15 cellular contexts compared by ENCODE assay signal in the genomic region with DNA sequence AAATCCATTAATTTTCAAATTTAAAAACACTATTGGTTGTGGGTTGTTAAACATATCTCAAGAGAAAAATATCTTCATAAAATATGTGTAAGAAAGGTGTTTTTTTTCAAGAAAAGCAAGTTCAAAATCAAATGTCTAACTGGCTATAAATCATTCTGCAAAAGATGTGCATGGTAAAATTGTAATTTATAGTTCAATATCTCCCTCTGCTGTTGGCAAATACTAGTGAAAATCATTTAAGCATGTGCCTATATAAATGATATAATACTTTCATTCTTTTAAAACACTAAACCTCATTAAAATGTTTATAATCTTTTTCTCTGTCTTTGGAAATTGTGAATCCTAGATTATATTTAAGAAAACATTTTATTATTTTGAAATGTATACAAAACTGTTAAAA. TPM values are rescaled to one million over a fixed set of nuclear protein-coding genes. Genes with fewer than 3 reads are reported as not detected.
DNase-seq lines count a peak whose midpoint lies in the region; ATAC-seq and TF ChIP-seq lines count a peak whose summit lies in the region.
"Had no signal": no experiment of that assay in that cellular context is flagged by ENCODE, and none has a peak within 500 bp of the region (broad histone marks: within the 10 kb centered on the region; RNA-seq: fewer than 3 reads in every experiment).

No MANE protein-coding gene starts in this region.

- H3K27me3 ChIP-seq in upper lobe of right lung = no peaks in the 10 kb centered on the region
- no peaks in the 10 kb centered on the region for H3K27me3 ChIP-seq in lower lobe of right lung (ENCODE audit: low read depth)
- H3K27me3 ChIP-seq: Peyer's patch had no signal

- no peaks in the 10 kb centered on the region for H3K27me3 Mint-ChIP-seq in neural crest cell (ENCODE audit: low read depth)

- H3K4me3 Mint-ChIP-seq in neural crest cell = no peak overlapping the region
- H3K4me3 Mint-ChIP-seq: activated CD8-positive, alpha-beta T cell treated with anti-CD3 and anti-CD28 coated beads, Interleukin-2, amount 10 ng/mL, durations not matched to agents 7 days and 5 days had no signal

- H3K9me3 ChIP-seq in upper lobe of right lung (no peaks in the 10 kb centered on the region), lower lobe of right lung (no peaks in the 10 kb centered on the region)
- H3K9me3 ChIP-seq: Peyer's patch had no signal

- no peak for ATAC-seq in upper lobe of right lung
- no peak for ATAC-seq in lower lobe of right lung
- ATAC-seq: activated CD8-positive, alpha-beta T cell treated with anti-CD3 and anti-CD28 coated beads, Interleukin-2, amount 10 ng/mL, durations not matched to agents 7 days and 5 days had no signal

- H3K36me3 ChIP-seq in upper lobe of right lung (no peaks in the 10 kb centered on the region), lower lobe of right lung (no peaks in the 10 kb centered on the region)
- H3K36me3 ChIP-seq: Peyer's patch had no signal

- H3K27ac Mint-ChIP-seq in neural crest cell (ENCODE audit: unreplicated experiment) = no peak overlapping the region
- H3K27ac Mint-ChIP-seq: activated CD8-positive, alpha-beta T cell treated with anti-CD3 and anti-CD28 coated beads, Interleukin-2, amount 10 ng/mL, durations not matched to agents 7 days and 5 days had no signal

- H3K4me3 ChIP-seq in LNCaP clone FGC (ENCODE audit: low read depth, low read length) = no peak overlapping the region
- no peak overlapping the region for H3K4me3 ChIP-seq in upper lobe of right lung
- H3K4me3 ChIP-seq in lower lobe of right lung = no peak overlapping the region
- H3K4me3 ChIP-seq: dorsolateral prefrontal cortex, Peyer's patch had no signal

- DNase-seq in NCI-H1105 treated with DMSO at 0.1 percent for 48 hours (lab: John Stamatoyannopoulos, UW) (peak; percentile 19), NCI-H1105 (lab: John Stamatoyannopoulos, UW) (no peak), LNCaP clone FGC (ENCODE audit: low read depth) (no peak), SHP77 treated with DMSO at 0.1 percent for 48 hours (lab: John Stamatoyannopoulos, UW) (peak; percentile 31), neural crest cell (ENCODE audit: low read depth, low spot score) (no peak), upper lobe of right lung (no peak), NCI-H345 treated with DMSO at 0.1 percent for 48 hours (lab: John Stamatoyannopoulos, UW; ENCODE audit: unreplicated experiment) (no peak), lower lobe of right lung (no peak)
- DNase-seq: activated CD8-positive, alpha-beta T cell treated with anti-CD3 and anti-CD28 coated beads, Interleukin-2, amount 10 ng/mL, durations not matched to agents 7 days and 5 days; activated effector memory CD4-positive, alpha-beta T cell treated with Interleukin-2 at 50 U/mL for 16 hours; dorsolateral prefrontal cortex; midbrain; NCI-H2029 treated with DMSO at 0.1 percent for 48 hours; Peyer's patch had no signal

- H3K27ac ChIP-seq in upper lobe of right lung (no peak overlapping the region), lower lobe of right lung (no peak overlapping the region)
- H3K27ac ChIP-seq: dorsolateral prefrontal cortex, parathyroid adenoma, Peyer's patch had no signal

- H3K4me1 Mint-ChIP-seq in neural crest cell = no peaks in the 10 kb centered on the region

- TF ChIP-seq CTCF in LNCaP clone FGC (IDR thresholded peaks at IDR 0.05; ENCODE audit: control insufficient read depth, extremely low read depth, insufficient read depth) (peak; percentile 37), neural crest cell (conservative IDR thresholded peaks at IDR 0.05) (peak; percentile 61), upper lobe of right lung (IDR thresholded peaks at IDR 0.05) (no peak), lower lobe of right lung (IDR thresholded peaks at IDR 0.05) (no peak)

- peaks cover 3% of the 10 kb centered on the region for H3K9me3 Mint-ChIP-seq in neural crest cell

- H3K36me3 Mint-ChIP-seq in neural crest cell (ENCODE audit: low read depth) = peaks cover 3% of the 10 kb centered on the region

- intact Hi-C loops in upper lobe of right lung (cut with DNase I) = no loop called here
- intact Hi-C loops in lower lobe of right lung (cut with DNase I) = no loop called here

- H3K4me1 ChIP-seq in upper lobe of right lung (no peaks in the 10 kb centered on the region), lower lobe of right lung (no peaks in the 10 kb centered on the region)
- H3K4me1 ChIP-seq: parathyroid adenoma, Peyer's patch had no signal

RNA-seq across cellular contexts. Expression of gene SLITRK6, which starts 17.2 kb away (rescaled TPM):
- total RNA-seq in neural crest cell = 33.8 and 42.9 TPM in 2 replicates
- total RNA-seq in upper lobe of right lung = 0.78 TPM
- 5.1 TPM for total RNA-seq in lower lobe of right lung
- total RNA-seq: activated CD8-positive, alpha-beta T cell treated with anti-CD3 and anti-CD28 coated beads, Interleukin-2, amount 10 ng/mL, durations not matched to agents 7 days and 5 days had no signal

Comparison
In these comparisons a context has a peak if more than half of its experiments do, and no peak if none do; other contexts are left out.
1. DNase-seq: peak in NCI-H1105 treated with DMSO at 0.1 percent for 48 hours (single experiment) and SHP77 treated with DMSO at 0.1 percent for 48 hours (single experiment); none in NCI-H1105 (single experiment), LNCaP clone FGC (single experiment), neural crest cell (single experiment), upper lobe of right lung (single experiment), NCI-H345 treated with DMSO at 0.1 percent for 48 hours (single experiment) and lower lobe of right lung (single experiment).
2. CTCF ChIP-seq: peak in LNCaP clone FGC (single experiment) and neural crest cell (single experiment); none in upper lobe of right lung (single experiment) and lower lobe of right lung (single experiment).